1 cellular context compared by ENCODE assay signal in the genomic region with DNA sequence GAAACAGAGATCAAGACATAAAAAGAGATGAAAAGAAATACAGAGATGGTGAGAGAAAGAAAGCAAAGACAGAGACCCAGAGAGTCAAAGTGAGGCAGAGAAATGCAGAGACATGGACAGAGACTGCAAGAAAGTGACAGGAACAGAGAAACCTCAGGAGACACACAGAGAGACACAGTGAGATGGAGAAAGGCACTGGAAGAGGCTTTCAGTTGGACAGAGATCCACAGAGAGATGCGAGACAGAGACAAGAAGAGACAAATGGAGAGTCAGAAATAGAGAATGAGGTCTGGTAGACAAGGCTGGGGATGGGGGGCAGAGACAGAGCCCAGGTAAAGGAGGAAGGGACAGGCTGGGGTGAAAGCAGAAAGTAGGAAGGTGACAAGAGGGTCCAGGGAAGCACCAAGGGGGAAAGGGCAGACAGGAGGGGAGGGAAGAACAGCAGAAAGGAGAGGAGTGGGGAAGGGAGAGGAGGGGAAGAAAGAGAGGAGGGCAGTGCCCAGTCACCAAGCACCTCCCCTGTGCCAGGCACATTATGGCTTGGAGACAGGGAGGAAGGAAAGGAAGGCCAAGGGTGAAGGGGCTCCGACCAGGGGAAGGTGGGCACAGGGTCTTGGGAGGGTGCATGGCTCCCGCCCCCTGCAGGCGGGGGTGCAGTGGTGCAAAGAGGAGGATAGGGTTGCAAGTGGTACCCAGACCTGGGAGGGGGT.
A peak's percentile ranks its signal among the peaks of the same experiment; 100 is the strongest.
TF ChIP-seq lines count a peak whose summit lies in the region.

No MANE protein-coding gene starts in this region.

TF ChIP-seq in HEK293, 187 proteins besides CTCF, POLR2A, EP300 and RAD21 (continued from another document):
- TF ChIP-seq HIC1 (tag by site-specific recombination; IDR thresholded peaks at IDR 0.05) (no peak), BCL11B (tag by site-specific recombination; IDR thresholded peaks at IDR 0.05; ENCODE audit: low read depth) (peak; percentile 95), ZNF223 (tag by site-specific recombination; IDR thresholded peaks at IDR 0.05) (peak; percentile 69), ZNF416 (tag by site-specific recombination; IDR thresholded peaks at IDR 0.05) (no peak), ZNF677 (tag by site-specific recombination; IDR thresholded peaks at IDR 0.05) (no peak), ZSCAN16 (tag by site-specific recombination; IDR thresholded peaks at IDR 0.05) (no peak), ZNF701 (tag by site-specific recombination; IDR thresholded peaks at IDR 0.05) (0 out of 2 replicates have a peak, but pooled peaks have one; percentile 12), EGR2 (tag by site-specific recombination; IDR thresholded peaks at IDR 0.05; ENCODE audit: low read depth) (peak; percentile 56; the same call in 1 of the 2 replicates), ZNF624 (tag by site-specific recombination; IDR thresholded peaks at IDR 0.05) (no peak), ZNF157 (tag by site-specific recombination; IDR thresholded peaks at IDR 0.05) (0 out of 2 replicates have a peak, but pooled peaks have one; percentile 32), ZNF692 (tag by site-specific recombination; IDR thresholded peaks at IDR 0.05) (0 out of 2 replicates have a peak, but pooled peaks have one; percentile 20), ZNF664 (tag by site-specific recombination; IDR thresholded peaks at IDR 0.05) (peak; percentile 69), BCL11A (tag by site-specific recombination; IDR thresholded peaks at IDR 0.05; ENCODE audit: low read depth) (peak; percentile 43; the same call in 1 of the 2 replicates), PRDM1 (tag by site-specific recombination; IDR thresholded peaks at IDR 0.05) (peak; percentile 99)
- TF ChIP-seq, protein P1, sequence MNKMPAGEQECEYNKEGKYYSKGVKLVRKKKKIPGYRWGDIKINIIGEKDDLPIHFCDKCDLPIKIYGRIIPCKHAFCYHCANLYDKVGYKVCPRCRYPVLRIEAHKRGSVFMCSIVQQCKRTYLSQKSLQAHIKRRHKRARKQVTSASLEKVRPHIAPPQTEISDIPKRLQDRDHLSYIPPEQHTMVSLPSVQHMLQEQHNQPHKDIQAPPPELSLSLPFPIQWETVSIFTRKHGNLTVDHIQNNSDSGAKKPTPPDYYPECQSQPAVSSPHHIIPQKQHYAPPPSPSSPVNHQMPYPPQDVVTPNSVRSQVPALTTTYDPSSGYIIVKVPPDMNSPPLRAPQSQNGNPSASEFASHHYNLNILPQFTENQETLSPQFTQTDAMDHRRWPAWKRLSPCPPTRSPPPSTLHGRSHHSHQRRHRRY (tag by site-specific recombination; IDR thresholded peaks at IDR 0.05), result peak; percentile 69; the same call in 1 of the 2 replicates
